ENCODE assay signal across 1 cellular context in genomic region chr7:150376560-150376959, GRCh38.
TF ChIP-seq lines count a peak whose summit lies in the region.

No MANE protein-coding gene starts in this region.

TF ChIP-seq in HepG2, 621 proteins besides CTCF, POLR2A, EP300 and RAD21 (continued from another document):
- TF ChIP-seq ZNF142 (CRISPR knock-in tag; IDR thresholded peaks at IDR 0.05) (0 out of 2 replicates have a peak, but pooled peaks have one; percentile 13), CREM (IDR thresholded peaks at IDR 0.05) (no peak), CREM (CRISPR knock-in tag; IDR thresholded peaks at IDR 0.05) (no peak), ZNF281 (CRISPR knock-in tag; IDR thresholded peaks at IDR 0.05; ENCODE audit: borderline replicate concordance) (peak; percentile 59; the same call in 1 of the 2 replicates), MNT (IDR thresholded peaks at IDR 0.05) (no peak), PAWR (CRISPR knock-in tag; IDR thresholded peaks at IDR 0.05; ENCODE audit: borderline replicate concordance) (no peak), BHLHE40 (IDR thresholded peaks at IDR 0.05; ENCODE audit: low read length) (no peak), E2F2 (CRISPR knock-in tag; IDR thresholded peaks at IDR 0.05; ENCODE audit: borderline replicate concordance) (no peak), TRIM22 (IDR thresholded peaks at IDR 0.05) (no peak), ZNF567 (CRISPR knock-in tag; IDR thresholded peaks at IDR 0.05; ENCODE audit: borderline replicate concordance) (no peak), REST (IDR thresholded peaks at IDR 0.05; ENCODE audit: borderline replicate concordance in 1 of 2, low read depth in 1 of 2, low read length in 2 of 2) (no peak), KDM2A (CRISPR knock-in tag; IDR thresholded peaks at IDR 0.05; ENCODE audit: borderline replicate concordance, low read depth) (peak; percentile 33; the same call in 1 of the 2 replicates), NFIC (IDR thresholded peaks at IDR 0.05; ENCODE audit: low read length) (no peak), HDAC1 (CRISPR knock-in tag; IDR thresholded peaks at IDR 0.05) (no peak), ZNF547 (CRISPR knock-in tag; IDR thresholded peaks at IDR 0.05) (no peak), SOX13 (IDR thresholded peaks at IDR 0.05) (no peak), SOX13 (CRISPR knock-in tag; conservative IDR thresholded peaks at IDR 0.05 in 1 of 2, IDR thresholded peaks at IDR 0.05 in 1 of 2) (no peak; a peak in 1 of 4 replicates), ZNF350 (CRISPR knock-in tag; IDR thresholded peaks at IDR 0.05; ENCODE audit: borderline replicate concordance, low read depth) (no peak), ELF3 (CRISPR knock-in tag; IDR thresholded peaks at IDR 0.05) (0 out of 2 replicates have a peak, but pooled peaks have one; percentile 11), MEF2D (CRISPR knock-in tag; IDR thresholded peaks at IDR 0.05) (no peak), ZNF766 (CRISPR knock-in tag; IDR thresholded peaks at IDR 0.05; ENCODE audit: borderline replicate concordance) (no peak), TGIF2 (CRISPR knock-in tag; IDR thresholded peaks at IDR 0.05) (no peak), NR2F6 (IDR thresholded peaks at IDR 0.05) (peak; percentile 61), NR2F6 (CRISPR knock-in tag; IDR thresholded peaks at IDR 0.05) (peak; percentile 73), KDM5B (CRISPR knock-in tag; IDR thresholded peaks at IDR 0.05; ENCODE audit: borderline replicate concordance) (no peak), ZBTB14 (CRISPR knock-in tag; IDR thresholded peaks at IDR 0.05) (no peak), CBFB (CRISPR knock-in tag; IDR thresholded peaks at IDR 0.05) (no peak), WIZ (CRISPR knock-in tag; IDR thresholded peaks at IDR 0.05) (no peak), MEIS1 (CRISPR knock-in tag; IDR thresholded peaks at IDR 0.05; ENCODE audit: borderline replicate concordance) (no peak), SIX4 (CRISPR knock-in tag; IDR thresholded peaks at IDR 0.05) (no peak), FLYWCH1 (CRISPR knock-in tag; IDR thresholded peaks at IDR 0.05) (no peak), HNF4G (IDR thresholded peaks at IDR 0.05; ENCODE audit: borderline replicate concordance, low read depth, low read length) (peak; percentile 60; the same call in 1 of the 2 replicates), HNF4G (CRISPR knock-in tag; IDR thresholded peaks at IDR 0.05; ENCODE audit: borderline replicate concordance, low read depth) (no peak), TBX3 (IDR thresholded peaks at IDR 0.05; ENCODE audit: borderline replicate concordance) (no peak), SP1 (IDR thresholded peaks at IDR 0.05) (no peak), SP1 (CRISPR knock-in tag; IDR thresholded peaks at IDR 0.05) (no peak), SP4 (CRISPR knock-in tag; IDR thresholded peaks at IDR 0.05) (no peak), HINFP (CRISPR knock-in tag; IDR thresholded peaks at IDR 0.05; ENCODE audit: low read depth) (no peak), XBP1 (CRISPR knock-in tag; IDR thresholded peaks at IDR 0.05) (no peak), HNF4A (CRISPR knock-in tag; IDR thresholded peaks at IDR 0.05) (peak; percentile 73), U2AF2 (IDR thresholded peaks at IDR 0.05; ENCODE audit: low read depth, low read length) (no peak), ZNF75D (CRISPR knock-in tag; IDR thresholded peaks at IDR 0.05; ENCODE audit: borderline replicate concordance) (no peak)
